Comparison of ENCODE assay signal across 1 cellular context in genomic region chr2:74736589-74736988, GRCh38.
TF ChIP-seq lines count a peak whose summit lies in the region.

No MANE protein-coding gene starts in this region.

TF ChIP-seq in K562, 482 proteins besides CTCF, POLR2A, EP300 and RAD21:
- TF ChIP-seq, protein P1, sequence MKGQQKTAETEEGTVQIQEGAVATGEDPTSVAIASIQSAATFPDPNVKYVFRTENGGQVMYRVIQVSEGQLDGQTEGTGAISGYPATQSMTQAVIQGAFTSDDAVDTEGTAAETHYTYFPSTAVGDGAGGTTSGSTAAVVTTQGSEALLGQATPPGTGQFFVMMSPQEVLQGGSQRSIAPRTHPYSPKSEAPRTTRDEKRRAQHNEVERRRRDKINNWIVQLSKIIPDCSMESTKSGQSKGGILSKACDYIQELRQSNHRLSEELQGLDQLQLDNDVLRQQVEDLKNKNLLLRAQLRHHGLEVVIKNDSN (CRISPR knock-in tag; IDR thresholded peaks at IDR 0.05): no peak
- TF ChIP-seq PATZ1 (CRISPR knock-in tag; IDR thresholded peaks at IDR 0.05; ENCODE audit: borderline replicate concordance) (no peak), ZNF146 (CRISPR knock-in tag; IDR thresholded peaks at IDR 0.05; ENCODE audit: unreplicated experiment) (no peak), TAF7 (tag; IDR thresholded peaks at IDR 0.05) (no peak), MIER1 (IDR thresholded peaks at IDR 0.05; ENCODE audit: low read depth) (no peak), ZKSCAN3 (CRISPR knock-in tag; IDR thresholded peaks at IDR 0.05) (no peak), TRIM28 (IDR thresholded peaks at IDR 0.05) (no peak), ZFP1 (CRISPR knock-in tag; IDR thresholded peaks at IDR 0.05) (peak; percentile 90), RBM39 (optimal IDR thresholded peaks at IDR 0.05; ENCODE audit: low read depth, low read length) (no peak), SRSF1 (IDR thresholded peaks at IDR 0.05; ENCODE audit: low read depth, low read length) (no peak), PTRF (tag; IDR thresholded peaks at IDR 0.05) (no peak), RNF2 (IDR thresholded peaks at IDR 0.05) (no peak), TARDBP (IDR thresholded peaks at IDR 0.05) (no peak), ZNF764 (CRISPR knock-in tag; IDR thresholded peaks at IDR 0.05; ENCODE audit: low read depth) (no peak), HNRNPK (IDR thresholded peaks at IDR 0.05; ENCODE audit: low read depth, low read length, poor library complexity, severe bottlenecking) (no peak)
- TF ChIP-seq, protein P2, sequence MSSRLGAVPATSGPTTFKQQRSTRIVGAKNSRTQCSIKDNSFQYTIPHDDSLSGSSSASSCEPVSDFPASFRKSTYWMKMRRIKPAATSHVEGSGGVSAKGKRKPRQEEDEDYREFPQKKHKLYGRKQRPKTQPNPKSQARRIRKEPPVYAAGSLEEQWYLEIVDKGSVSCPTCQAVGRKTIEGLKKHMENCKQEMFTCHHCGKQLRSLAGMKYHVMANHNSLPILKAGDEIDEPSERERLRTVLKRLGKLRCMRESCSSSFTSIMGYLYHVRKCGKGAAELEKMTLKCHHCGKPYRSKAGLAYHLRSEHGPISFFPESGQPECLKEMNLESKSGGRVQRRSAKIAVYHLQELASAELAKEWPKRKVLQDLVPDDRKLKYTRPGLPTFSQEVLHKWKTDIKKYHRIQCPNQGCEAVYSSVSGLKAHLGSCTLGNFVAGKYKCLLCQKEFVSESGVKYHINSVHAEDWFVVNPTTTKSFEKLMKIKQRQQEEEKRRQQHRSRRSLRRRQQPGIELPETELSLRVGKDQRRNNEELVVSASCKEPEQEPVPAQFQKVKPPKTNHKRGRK (tag; IDR thresholded peaks at IDR 0.05): 0 out of 2 replicates have a peak, but pooled peaks have one; percentile 14
